In the genomic region with DNA sequence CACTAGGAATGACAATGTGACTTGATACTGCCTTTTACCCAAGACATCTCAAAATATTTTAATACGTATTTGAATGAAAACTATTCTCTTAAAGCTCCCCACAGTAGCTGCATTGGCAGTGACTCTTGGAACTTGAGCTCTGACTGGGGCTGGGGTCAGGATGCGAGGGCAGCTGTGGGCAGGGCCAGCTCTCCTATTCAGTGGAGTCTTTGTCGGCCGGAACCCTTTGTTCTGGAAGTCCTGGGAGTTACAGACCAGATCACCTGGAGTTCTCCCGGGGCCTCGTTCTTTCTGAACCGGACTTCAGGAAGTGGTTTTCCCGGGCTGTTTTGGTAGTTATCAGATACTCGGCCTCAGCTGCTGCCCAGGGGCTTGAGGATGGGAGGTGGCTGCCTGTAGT, we compare ENCODE assay signal across 19 cellular contexts.
DNase-seq lines count a peak whose midpoint lies in the region; ATAC-seq and TF ChIP-seq lines count a peak whose summit lies in the region.
"Had no signal": no experiment of that assay in that cellular context is flagged by ENCODE, and none has a peak within 500 bp of the region (broad histone marks: within the 10 kb centered on the region; RNA-seq: fewer than 3 reads in every experiment).

No MANE protein-coding gene starts in this region.

- H3K4me1 Mint-ChIP-seq in activated T-cell treated with anti-CD3 and anti-CD28 coated beads, Interleukin-2, amount 50 U/mL, for 72 hours (ENCODE audit: low read depth), result peaks cover 15% of the 10 kb centered on the region
- H3K4me1 Mint-ChIP-seq in WTC11, result peaks cover 26% of the 10 kb centered on the region
- H3K4me1 Mint-ChIP-seq in nephron, result peaks cover 16% of the 10 kb centered on the region

- ATAC-seq in activated T-cell treated with anti-CD3 and anti-CD28 coated beads, Interleukin-2, amount 50 U/mL, for 72 hours (replicated peaks in 1 of 2), result no peak
- no peak for ATAC-seq in WTC11
- no peak for ATAC-seq in HG03025 (IDR thresholded peaks at IDR 0.05; ENCODE audit: low FRiP score, unreplicated experiment)
- no peak for ATAC-seq in GM19351 (IDR thresholded peaks at IDR 0.05; ENCODE audit: unreplicated experiment)
- ATAC-seq: CD8-positive, alpha-beta T cell had no signal

- TF ChIP-seq CTCF in WTC11 (IDR thresholded peaks at IDR 0.05) (no peak), nephron (IDR thresholded peaks at IDR 0.05; ENCODE audit: unreplicated experiment in 3 of 3) (no peak)

- H3K27ac Mint-ChIP-seq in activated T-cell treated with anti-CD3 and anti-CD28 coated beads, Interleukin-2, amount 50 U/mL, for 72 hours, result peak overlapping the region; percentile 72
- peak overlapping the region; percentile 78; the same call in 1 of the 2 replicates for H3K27ac Mint-ChIP-seq in WTC11
- H3K27ac Mint-ChIP-seq in nephron, result peak overlapping the region in 2 of 3 experiments; percentile 47 to 65
- H3K27ac Mint-ChIP-seq: CD8-positive, alpha-beta T cell had no signal

- H3K27me3 Mint-ChIP-seq in activated T-cell treated with anti-CD3 and anti-CD28 coated beads, Interleukin-2, amount 50 U/mL, for 72 hours (ENCODE audit: low read depth), result no peaks in the 10 kb centered on the region
- no peaks in the 10 kb centered on the region for H3K27me3 Mint-ChIP-seq in WTC11 (ENCODE audit: low read depth)
- H3K27me3 Mint-ChIP-seq in nephron (ENCODE audit: low read depth), result peaks cover 6% of the 10 kb centered on the region
- H3K27me3 Mint-ChIP-seq: B cell had no signal

- H3K9me3 Mint-ChIP-seq in activated T-cell treated with anti-CD3 and anti-CD28 coated beads, Interleukin-2, amount 50 U/mL, for 72 hours, result no peaks in the 10 kb centered on the region
- H3K9me3 Mint-ChIP-seq in WTC11 (no peaks in the 10 kb centered on the region), nephron (no peaks in the 10 kb centered on the region)
- H3K9me3 Mint-ChIP-seq: CD8-positive, alpha-beta T cell had no signal

- no peaks in the 10 kb centered on the region for H3K36me3 Mint-ChIP-seq in activated T-cell treated with anti-CD3 and anti-CD28 coated beads, Interleukin-2, amount 50 U/mL, for 72 hours (ENCODE audit: insufficient read depth in 2 of 2)
- H3K36me3 Mint-ChIP-seq in WTC11, result no peaks in the 10 kb centered on the region
- H3K36me3 Mint-ChIP-seq in nephron (ENCODE audit: low read depth), result no peaks in the 10 kb centered on the region
- H3K36me3 Mint-ChIP-seq: CD8-positive, alpha-beta T cell had no signal

- H3K4me3 Mint-ChIP-seq in activated T-cell treated with anti-CD3 and anti-CD28 coated beads, Interleukin-2, amount 50 U/mL, for 72 hours, result no peak overlapping the region
- H3K4me3 Mint-ChIP-seq in WTC11, result no peak overlapping the region
- no peak overlapping the region for H3K4me3 Mint-ChIP-seq in nephron
- H3K4me3 Mint-ChIP-seq: B cell; CD8-positive, alpha-beta T cell had no signal

- POLR2A ChIA-PET in WTC11 (lab: Charles Lee), result no interaction called here

- CTCF ChIA-PET in WTC11 (lab: Charles Lee), result no interaction called here

- no peak for DNase-seq in activated T-cell treated with anti-CD3 and anti-CD28 coated beads, Interleukin-2, amount 50 U/mL, for 72 hours
- no peak for DNase-seq in activated T-cell treated with anti-CD3 and anti-CD28 coated beads, Interleukin-2, amount 50 U/mL, for 1 hour
- DNase-seq in WTC11 (ENCODE audit: low spot score) (no peak), hippocampal formation (lab: John Stamatoyannopoulos, UW) (no peak), cortex of kidney (lab: John Stamatoyannopoulos, UW) (no peak)
- DNase-seq: CD8-positive, alpha-beta T cell; HCEC 1CT; KBM-7; MV-4-11; NCI-H1417 treated with DMSO at 0.1 percent for 48 hours; NCI-H2029; NCI-H2171 treated with DMSO at 0.1 percent for 48 hours; NCI-H446 treated with DMSO at 0.1 percent for 48 hours; NCI-H748 treated with DMSO at 0.1 percent for 48 hours; PC-9 had no signal

TF ChIP-seq in WTC11, 78 proteins besides CTCF, POLR2A, EP300 and RAD21 (continues in another document):
- TF ChIP-seq, protein P1, sequence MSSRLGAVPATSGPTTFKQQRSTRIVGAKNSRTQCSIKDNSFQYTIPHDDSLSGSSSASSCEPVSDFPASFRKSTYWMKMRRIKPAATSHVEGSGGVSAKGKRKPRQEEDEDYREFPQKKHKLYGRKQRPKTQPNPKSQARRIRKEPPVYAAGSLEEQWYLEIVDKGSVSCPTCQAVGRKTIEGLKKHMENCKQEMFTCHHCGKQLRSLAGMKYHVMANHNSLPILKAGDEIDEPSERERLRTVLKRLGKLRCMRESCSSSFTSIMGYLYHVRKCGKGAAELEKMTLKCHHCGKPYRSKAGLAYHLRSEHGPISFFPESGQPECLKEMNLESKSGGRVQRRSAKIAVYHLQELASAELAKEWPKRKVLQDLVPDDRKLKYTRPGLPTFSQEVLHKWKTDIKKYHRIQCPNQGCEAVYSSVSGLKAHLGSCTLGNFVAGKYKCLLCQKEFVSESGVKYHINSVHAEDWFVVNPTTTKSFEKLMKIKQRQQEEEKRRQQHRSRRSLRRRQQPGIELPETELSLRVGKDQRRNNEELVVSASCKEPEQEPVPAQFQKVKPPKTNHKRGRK (CRISPR knock-in tag; IDR thresholded peaks at IDR 0.05; ENCODE audit: borderline replicate concordance), result no peak
- TF ChIP-seq, protein P2, sequence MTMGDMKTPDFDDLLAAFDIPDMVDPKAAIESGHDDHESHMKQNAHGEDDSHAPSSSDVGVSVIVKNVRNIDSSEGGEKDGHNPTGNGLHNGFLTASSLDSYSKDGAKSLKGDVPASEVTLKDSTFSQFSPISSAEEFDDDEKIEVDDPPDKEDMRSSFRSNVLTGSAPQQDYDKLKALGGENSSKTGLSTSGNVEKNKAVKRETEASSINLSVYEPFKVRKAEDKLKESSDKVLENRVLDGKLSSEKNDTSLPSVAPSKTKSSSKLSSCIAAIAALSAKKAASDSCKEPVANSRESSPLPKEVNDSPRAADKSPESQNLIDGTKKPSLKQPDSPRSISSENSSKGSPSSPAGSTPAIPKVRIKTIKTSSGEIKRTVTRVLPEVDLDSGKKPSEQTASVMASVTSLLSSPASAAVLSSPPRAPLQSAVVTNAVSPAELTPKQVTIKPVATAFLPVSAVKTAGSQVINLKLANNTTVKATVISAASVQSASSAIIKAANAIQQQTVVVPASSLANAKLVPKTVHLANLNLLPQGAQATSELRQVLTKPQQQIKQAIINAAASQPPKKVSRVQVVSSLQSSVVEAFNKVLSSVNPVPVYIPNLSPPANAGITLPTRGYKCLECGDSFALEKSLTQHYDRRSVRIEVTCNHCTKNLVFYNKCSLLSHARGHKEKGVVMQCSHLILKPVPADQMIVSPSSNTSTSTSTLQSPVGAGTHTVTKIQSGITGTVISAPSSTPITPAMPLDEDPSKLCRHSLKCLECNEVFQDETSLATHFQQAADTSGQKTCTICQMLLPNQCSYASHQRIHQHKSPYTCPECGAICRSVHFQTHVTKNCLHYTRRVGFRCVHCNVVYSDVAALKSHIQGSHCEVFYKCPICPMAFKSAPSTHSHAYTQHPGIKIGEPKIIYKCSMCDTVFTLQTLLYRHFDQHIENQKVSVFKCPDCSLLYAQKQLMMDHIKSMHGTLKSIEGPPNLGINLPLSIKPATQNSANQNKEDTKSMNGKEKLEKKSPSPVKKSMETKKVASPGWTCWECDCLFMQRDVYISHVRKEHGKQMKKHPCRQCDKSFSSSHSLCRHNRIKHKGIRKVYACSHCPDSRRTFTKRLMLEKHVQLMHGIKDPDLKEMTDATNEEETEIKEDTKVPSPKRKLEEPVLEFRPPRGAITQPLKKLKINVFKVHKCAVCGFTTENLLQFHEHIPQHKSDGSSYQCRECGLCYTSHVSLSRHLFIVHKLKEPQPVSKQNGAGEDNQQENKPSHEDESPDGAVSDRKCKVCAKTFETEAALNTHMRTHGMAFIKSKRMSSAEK (CRISPR knock-in tag; IDR thresholded peaks at IDR 0.05; ENCODE audit: borderline replicate concordance), result no peak
- TF ChIP-seq, protein P3, sequence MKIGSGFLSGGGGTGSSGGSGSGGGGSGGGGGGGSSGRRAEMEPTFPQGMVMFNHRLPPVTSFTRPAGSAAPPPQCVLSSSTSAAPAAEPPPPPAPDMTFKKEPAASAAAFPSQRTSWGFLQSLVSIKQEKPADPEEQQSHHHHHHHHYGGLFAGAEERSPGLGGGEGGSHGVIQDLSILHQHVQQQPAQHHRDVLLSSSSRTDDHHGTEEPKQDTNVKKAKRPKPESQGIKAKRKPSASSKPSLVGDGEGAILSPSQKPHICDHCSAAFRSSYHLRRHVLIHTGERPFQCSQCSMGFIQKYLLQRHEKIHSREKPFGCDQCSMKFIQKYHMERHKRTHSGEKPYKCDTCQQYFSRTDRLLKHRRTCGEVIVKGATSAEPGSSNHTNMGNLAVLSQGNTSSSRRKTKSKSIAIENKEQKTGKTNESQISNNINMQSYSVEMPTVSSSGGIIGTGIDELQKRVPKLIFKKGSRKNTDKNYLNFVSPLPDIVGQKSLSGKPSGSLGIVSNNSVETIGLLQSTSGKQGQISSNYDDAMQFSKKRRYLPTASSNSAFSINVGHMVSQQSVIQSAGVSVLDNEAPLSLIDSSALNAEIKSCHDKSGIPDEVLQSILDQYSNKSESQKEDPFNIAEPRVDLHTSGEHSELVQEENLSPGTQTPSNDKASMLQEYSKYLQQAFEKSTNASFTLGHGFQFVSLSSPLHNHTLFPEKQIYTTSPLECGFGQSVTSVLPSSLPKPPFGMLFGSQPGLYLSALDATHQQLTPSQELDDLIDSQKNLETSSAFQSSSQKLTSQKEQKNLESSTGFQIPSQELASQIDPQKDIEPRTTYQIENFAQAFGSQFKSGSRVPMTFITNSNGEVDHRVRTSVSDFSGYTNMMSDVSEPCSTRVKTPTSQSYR (CRISPR knock-in tag; IDR thresholded peaks at IDR 0.05), result no peak
- TF ChIP-seq ZBTB21 (CRISPR knock-in tag; IDR thresholded peaks at IDR 0.05; ENCODE audit: borderline replicate concordance) (no peak), MYBL2 (CRISPR knock-in tag; IDR thresholded peaks at IDR 0.05) (no peak), ZNF219 (CRISPR knock-in tag; IDR thresholded peaks at IDR 0.05; ENCODE audit: borderline replicate concordance) (no peak), ATF1 (CRISPR knock-in tag; IDR thresholded peaks at IDR 0.05) (no peak), ZNF671 (CRISPR knock-in tag; IDR thresholded peaks at IDR 0.05) (no peak)
- TF ChIP-seq, protein P4, sequence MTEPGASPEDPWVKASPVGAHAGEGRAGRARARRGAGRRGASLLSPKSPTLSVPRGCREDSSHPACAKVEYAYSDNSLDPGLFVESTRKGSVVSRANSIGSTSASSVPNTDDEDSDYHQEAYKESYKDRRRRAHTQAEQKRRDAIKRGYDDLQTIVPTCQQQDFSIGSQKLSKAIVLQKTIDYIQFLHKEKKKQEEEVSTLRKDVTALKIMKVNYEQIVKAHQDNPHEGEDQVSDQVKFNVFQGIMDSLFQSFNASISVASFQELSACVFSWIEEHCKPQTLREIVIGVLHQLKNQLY (CRISPR knock-in tag; IDR thresholded peaks at IDR 0.05), result no peak
- TF ChIP-seq, protein P5, sequence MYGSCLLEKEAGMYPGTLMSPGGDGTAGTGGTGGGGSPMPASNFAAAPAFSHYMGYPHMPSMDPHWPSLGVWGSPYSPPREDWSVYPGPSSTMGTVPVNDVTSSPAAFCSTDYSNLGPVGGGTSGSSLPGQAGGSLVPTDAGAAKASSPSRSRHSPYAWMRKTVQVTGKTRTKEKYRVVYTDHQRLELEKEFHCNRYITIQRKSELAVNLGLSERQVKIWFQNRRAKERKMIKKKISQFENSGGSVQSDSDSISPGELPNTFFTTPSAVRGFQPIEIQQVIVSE (CRISPR knock-in tag; IDR thresholded peaks at IDR 0.05; ENCODE audit: borderline replicate concordance), result no peak
